Comparison of ENCODE assay signal across 2 cellular contexts in genomic region chr19:30128211-30128610, GRCh38.
TF ChIP-seq lines count a peak whose summit lies in the region.

No MANE protein-coding gene starts in this region.

TF ChIP-seq in HEK293, 187 proteins besides CTCF, POLR2A, EP300 and RAD21:
- peak; percentile 51 for TF ChIP-seq PRDM10 (tag by site-specific recombination; IDR thresholded peaks at IDR 0.05)
- no peak for TF ChIP-seq ZNF510 (tag by site-specific recombination; IDR thresholded peaks at IDR 0.05; ENCODE audit: insufficient replicate concordance)
- TF ChIP-seq ZNF398 (tag by site-specific recombination; IDR thresholded peaks at IDR 0.05): no peak

TF ChIP-seq in HepG2, 621 proteins besides CTCF, POLR2A, EP300 and RAD21 (continued from another document):
- TF ChIP-seq ZBTB10 (CRISPR knock-in tag; IDR thresholded peaks at IDR 0.05; ENCODE audit: borderline replicate concordance) (no peak), ZNF672 (CRISPR knock-in tag; IDR thresholded peaks at IDR 0.05) (no peak), RFXAP (CRISPR knock-in tag; IDR thresholded peaks at IDR 0.05; ENCODE audit: borderline replicate concordance) (no peak), ZNF451 (CRISPR knock-in tag; IDR thresholded peaks at IDR 0.05) (no peak), CEBPG (CRISPR knock-in tag; IDR thresholded peaks at IDR 0.05) (no peak), ESRRA (CRISPR knock-in tag; IDR thresholded peaks at IDR 0.05; ENCODE audit: low read depth) (no peak)
